ENCODE assay signal across 8 cellular contexts in genomic region chr12:54560374-54560858, GRCh38. TPM values are rescaled to one million over a fixed set of nuclear protein-coding genes. Genes with fewer than 3 reads are reported as not detected.
DNase-seq lines count a peak whose midpoint lies in the region; ATAC-seq and TF ChIP-seq lines count a peak whose summit lies in the region.

No MANE protein-coding gene starts in this region.

- no peaks in the 10 kb centered on the region for H3K36me3 ChIP-seq in lower lobe of right lung
- no peaks in the 10 kb centered on the region for H3K36me3 ChIP-seq in HAP-1 (replicated peaks)

- intact Hi-C loops in activated CD8-positive, alpha-beta T cell treated with anti-CD3 and anti-CD28 coated beads for 36 hours (cut with micrococcal nuclease): no loop called here
- intact Hi-C loops in lower lobe of right lung (cut with DNase I): no loop called here

- in situ Hi-C loops in GM13976 (cut with MboI; ENCODE audit: low sequenced_read_pairs, unreplicated experiment): no loop called here
- in situ Hi-C loops in HAP-1 (cut with MboI; ENCODE audit: low sequenced_read_pairs): no loop called here

- H3K4me3 ChIP-seq in lower lobe of right lung: peak overlapping the region; percentile 48
- H3K4me3 ChIP-seq in HAP-1: no peak overlapping the region

- peaks cover 9% of the 10 kb centered on the region for H3K27me3 ChIP-seq in lower lobe of right lung (ENCODE audit: low read depth)
- H3K27me3 ChIP-seq in HAP-1 (ENCODE audit: low read depth): peaks cover 1% of the 10 kb centered on the region; the same call in 1 of the 2 replicates

- H3K9me3 ChIP-seq in lower lobe of right lung (no peaks in the 10 kb centered on the region), HAP-1 (no peaks in the 10 kb centered on the region)

- H3K4me1 Mint-ChIP-seq in activated CD8-positive, alpha-beta T cell treated with anti-CD3 and anti-CD28 coated beads for 36 hours (ENCODE audit: low read depth): peaks cover 22% of the 10 kb centered on the region

- POLR2A ChIA-PET in activated CD8-positive, alpha-beta T cell treated with anti-CD3 and anti-CD28 coated beads for 36 hours (lab: Charles Lee): interaction anchor here (1.3 to 3.4 kb wide), 3 partner anchors 10 to 16 kb away, joined by 3 to 16 read pairs (median 3); partner anchors contain the start of gene PDE1B

- peak overlapping the region; percentile 85 for H3K27ac Mint-ChIP-seq in activated CD8-positive, alpha-beta T cell treated with anti-CD3 and anti-CD28 coated beads for 36 hours

- H3K4me3 Mint-ChIP-seq in activated CD8-positive, alpha-beta T cell treated with anti-CD3 and anti-CD28 coated beads for 36 hours: peak overlapping the region; percentile 71

- TF ChIP-seq CTCF in GM13976 (IDR thresholded peaks at IDR 0.05; ENCODE audit: borderline replicate concordance, control extremely low read depth, extremely low read depth, insufficient read depth, missing control alignments) (no peak), lower lobe of right lung (IDR thresholded peaks at IDR 0.05) (no peak)
- TF ChIP-seq CTCF in activated CD8-positive, alpha-beta T cell treated with anti-CD3 and anti-CD28 coated beads for 36 hours (IDR thresholded peaks at IDR 0.05): no peak

- H3K36me3 Mint-ChIP-seq in activated CD8-positive, alpha-beta T cell treated with anti-CD3 and anti-CD28 coated beads for 36 hours (ENCODE audit: low read depth): no peaks in the 10 kb centered on the region

- CTCF ChIA-PET in activated CD8-positive, alpha-beta T cell treated with anti-CD3 and anti-CD28 coated beads for 36 hours (lab: Charles Lee): interaction anchor here (0.7 to 4.1 kb wide), 8 partner anchors 17 to 181 kb away, joined by 3 to 26 read pairs (median 4); no protein-coding TSS in a partner anchor

- DNase-seq in GM13976 (ENCODE audit: low spot score) (peak; percentile 94), NCI-H1930 (lab: John Stamatoyannopoulos, UW) (peak; percentile 21 to 59), lower lobe of right lung (peak; percentile 96), HAP-1 (ENCODE audit: low spot score in 2 of 2) (no peak)
- DNase-seq in activated CD8-positive, alpha-beta T cell treated with anti-CD3 and anti-CD28 coated beads for 36 hours: peak; percentile 95
- DNase-seq in effector CD4-positive, alpha-beta T cell: peak; percentile 85
- DNase-seq in stimulated activated CD4-positive, alpha-beta T cell treated with anti-CD3 and anti-CD28 coated beads, TNF-alpha, amount 100 ng/mL, for 24 hours (ENCODE audit: low read depth in 3 of 3): peak; percentile 67 to 86 (median 68)

- H3K27me3 Mint-ChIP-seq in activated CD8-positive, alpha-beta T cell treated with anti-CD3 and anti-CD28 coated beads for 36 hours: peaks cover 3% of the 10 kb centered on the region

- H3K9me3 Mint-ChIP-seq in activated CD8-positive, alpha-beta T cell treated with anti-CD3 and anti-CD28 coated beads for 36 hours: no peaks in the 10 kb centered on the region

- peak; percentile 100 for ATAC-seq in HG02588 (IDR thresholded peaks at IDR 0.05; ENCODE audit: unreplicated experiment)
- peak; percentile 100 for ATAC-seq in activated CD8-positive, alpha-beta T cell treated with anti-CD3 and anti-CD28 coated beads for 36 hours
- ATAC-seq in lower lobe of right lung: peak; percentile 97 to 98

- H3K4me1 ChIP-seq in lower lobe of right lung (peaks cover 5% of the 10 kb centered on the region), HAP-1 (peaks cover 7% of the 10 kb centered on the region)

- H3K27ac ChIP-seq in lower lobe of right lung: peak overlapping the region; percentile 71

RNA-seq across cellular contexts. Expression of gene PDE1B, which starts 11.0 kb away (rescaled TPM):
- 1 to 10 TPM; 5.2 to 5.6 TPM for total RNA-seq in activated CD8-positive, alpha-beta T cell treated with anti-CD3 and anti-CD28 coated beads for 36 hours
- 9.1 TPM for total RNA-seq in lower lobe of right lung

RNA-seq across cellular contexts. Expression of gene PPP1R1A, which starts 28.0 kb away (rescaled TPM):
- total RNA-seq in activated CD8-positive, alpha-beta T cell treated with anti-CD3 and anti-CD28 coated beads for 36 hours: not detected
- not detected for total RNA-seq in lower lobe of right lung

Comparison
In these comparisons a context has a peak if more than half of its experiments do, and no peak if none do; other contexts are left out.
1. DNase-seq: peak in GM13976 (single experiment), NCI-H1930 (2 of 2), activated CD8-positive, alpha-beta T cell treated with anti-CD3 and anti-CD28 coated beads for 36 hours (single experiment), effector CD4-positive, alpha-beta T cell (single experiment), lower lobe of right lung (single experiment) and stimulated activated CD4-positive, alpha-beta T cell treated with anti-CD3 and anti-CD28 coated beads, TNF-alpha, amount 100 ng/mL, for 24 hours (3 of 3); none in HAP-1 (0 of 2).
2. Peak in every context shown above with its lines, with median percentiles within 50 percentile points of each other: ATAC-seq.